ENCODE assay signal across 8 cellular contexts in genomic region chr5:178205010-178205748, GRCh38. TPM values are rescaled to one million over a fixed set of nuclear protein-coding genes. Genes with fewer than 3 reads are reported as not detected.
DNase-seq lines count a peak whose midpoint lies in the region; ATAC-seq and TF ChIP-seq lines count a peak whose summit lies in the region.

No MANE protein-coding gene starts in this region.

- ATAC-seq in GM21737 (IDR thresholded peaks at IDR 0.05; ENCODE audit: unreplicated experiment) (peak; percentile 53), gastrocnemius medialis (peak; percentile 28 to 43)

- H3K27me3 ChIP-seq in iPS DF 6.9 (ENCODE audit: control insufficient read depth, insufficient read depth, low read length) (no peaks in the 10 kb centered on the region), gastrocnemius medialis (no peaks in the 10 kb centered on the region)

- H3K9me3 ChIP-seq in KOPT-K1 (ENCODE audit: insufficient read depth, low read length, poor library complexity, severe bottlenecking) (no peaks in the 10 kb centered on the region), iPS DF 6.9 (ENCODE audit: control insufficient read depth, insufficient read depth, low read length) (no peaks in the 10 kb centered on the region), gastrocnemius medialis (no peaks in the 10 kb centered on the region)

- TF ChIP-seq POLR2A in gastrocnemius medialis (IDR thresholded peaks at IDR 0.05) = peak; percentile 57 to 61

- in situ Hi-C loops in gastrocnemius medialis (cut with MboI; ENCODE audit: low sequenced_read_pairs in 4 of 4) = no loop called here

- H3K4me3 ChIP-seq in iPS DF 6.9 (ENCODE audit: low read length) (peak overlapping the region; percentile 93), gastrocnemius medialis (peak overlapping the region; percentile 62 to 79 (median 70))

- peak overlapping the region; percentile 94 for H3K27ac ChIP-seq in KOPT-K1 (ENCODE audit: low read depth, low read length, poor library complexity, severe bottlenecking)
- no peak overlapping the region for H3K27ac ChIP-seq in iPS DF 6.9 (ENCODE audit: low read length)
- peak overlapping the region; percentile 82 to 92 (median 88) for H3K27ac ChIP-seq in gastrocnemius medialis

- no peak for TF ChIP-seq CTCF in gastrocnemius medialis (IDR thresholded peaks at IDR 0.05 in 4 of 5, conservative IDR thresholded peaks at IDR 0.05 in 1 of 5)

- intact Hi-C loops in gastrocnemius medialis (cut with DNase I; ENCODE audit: low total_unique reads) = loop anchor here (5.0 kb wide), 1 partner anchor 83 kb away; no protein-coding TSS in a partner anchor

- peaks cover 49% of the 10 kb centered on the region for H3K36me3 ChIP-seq in KOPT-K1 (ENCODE audit: insufficient read depth, low read length)
- peaks cover 36% of the 10 kb centered on the region for H3K36me3 ChIP-seq in iPS DF 6.9 (ENCODE audit: control insufficient read depth, insufficient read depth, low read length)
- H3K36me3 ChIP-seq in gastrocnemius medialis = peaks cover 0 to 37% of the 10 kb centered on the region in 2 donors

- H3K4me1 ChIP-seq in iPS DF 6.9 (ENCODE audit: control insufficient read depth, insufficient read depth, low read length) (no peaks in the 10 kb centered on the region; the same call in 1 of the 2 replicates), gastrocnemius medialis (peaks cover 26 to 32% of the 10 kb centered on the region in 2 donors)

- WGBS in iPS DF 6.9 (ENCODE audit: insufficient coverage, insufficient read length) = no CpG with 5 or more reads among the region's 74 CpGs

- DNase-seq in GM03348 (ENCODE audit: low spot score) (peak; percentile 97), T-helper 22 cell (ENCODE audit: low read depth) (peak; percentile 61), astrocyte of the hippocampus (ENCODE audit: low read depth, low spot score) (peak; percentile 87), iPS DF 6.9 (ENCODE audit: low read depth, low spot score) (no peak), gastrocnemius medialis (peak; percentile 50 to 72), cerebellar nuclear complex (lab: John Stamatoyannopoulos, UW) (no peak)

RNA-seq across cellular contexts. Expression of gene HNRNPAB, which starts 0.8 kb away (rescaled TPM):
- 100 to 1,000 TPM in 2 of 4 donors, 10 to 100 TPM in 2; 84.2 to 117 (median 106) TPM for total RNA-seq in gastrocnemius medialis

RNA-seq across cellular contexts. Expression of gene GMCL2, which starts 18.0 kb away (rescaled TPM):
- not detected for total RNA-seq in gastrocnemius medialis

RNA-seq across cellular contexts. Expression of gene PHYKPL, which starts 27.4 kb away (rescaled TPM):
- 10 to 100 TPM; 25.0 to 54.6 (median 33.7) TPM for total RNA-seq in gastrocnemius medialis

RNA-seq across cellular contexts. Expression of gene NHP2, which starts 51.5 kb away (rescaled TPM):
- total RNA-seq in gastrocnemius medialis = 100 to 1,000 TPM; 157 to 261 (median 241) TPM

Comparison
In these comparisons a context has a peak if more than half of its experiments do, and no peak if none do; other contexts are left out.
1. DNase-seq: peak in GM03348 (single experiment), T-helper 22 cell (single experiment), astrocyte of the hippocampus (single experiment) and gastrocnemius medialis (2 of 2); none in iPS DF 6.9 (single experiment) and cerebellar nuclear complex (0 of 2).